In genomic region chr7:74656911-74657691, GRCh38 we compare ENCODE assay signal across 8 cellular contexts. TPM values are rescaled to one million over a fixed set of nuclear protein-coding genes. Genes with fewer than 3 reads are reported as not detected.
DNase-seq lines count a peak whose midpoint lies in the region; ATAC-seq and TF ChIP-seq lines count a peak whose summit lies in the region.

No MANE protein-coding gene starts in this region.

- CTCF ChIA-PET in activated CD4-positive, alpha-beta T cell treated with anti-CD3 and anti-CD28 coated beads, Interleukin-2, amount 10 ng/mL, durations not matched to agents 7 days and 5 days (lab: Charles Lee): interaction anchor here (0.7 kb wide), 3 partner anchors 11 to 1611 kb away, joined by 3 read pairs; no protein-coding TSS in a partner anchor

- H3K36me3 Mint-ChIP-seq in activated CD4-positive, alpha-beta T cell treated with anti-CD3 and anti-CD28 coated beads, Interleukin-2, amount 10 ng/mL, durations not matched to agents 7 days and 5 days (ENCODE audit: low read depth): peaks cover 14% of the 10 kb centered on the region

- peak; percentile 95 to 99 for DNase-seq in NCI-H526 (lab: John Stamatoyannopoulos, UW)
- DNase-seq in activated CD4-positive, alpha-beta T cell treated with anti-CD3 and anti-CD28 coated beads, Interleukin-2, amount 10 ng/mL, durations not matched to agents 7 days and 5 days: peak; percentile 99
- DNase-seq in cortex of kidney (lab: John Stamatoyannopoulos, UW): peak; percentile 46
- DNase-seq in left lung: peak; percentile 99 to 100
- DNase-seq in stimulated activated CD4-positive, alpha-beta T cell treated with anti-CD3 and anti-CD28 coated beads, Interleukin-2, amount 100 ng/mL, for 24 hours: peak; percentile 98 to 99

- peak overlapping the region; percentile 78 for H3K4me3 Mint-ChIP-seq in activated CD4-positive, alpha-beta T cell treated with anti-CD3 and anti-CD28 coated beads, Interleukin-2, amount 10 ng/mL, durations not matched to agents 7 days and 5 days

- H3K4me3 ChIP-seq in left lung: peak overlapping the region; percentile 99 to 100

- H3K27ac ChIP-seq in C4-2B: peak overlapping the region; percentile 100
- H3K27ac ChIP-seq in left lung: peak overlapping the region; percentile 98 to 100

- ATAC-seq in GM19328 (IDR thresholded peaks at IDR 0.05; ENCODE audit: unreplicated experiment) (peak; percentile 66), HG03469 (IDR thresholded peaks at IDR 0.05; ENCODE audit: unreplicated experiment) (peak; percentile 45), left lung (peak; percentile 89)

- peak overlapping the region; percentile 86 for H3K27ac Mint-ChIP-seq in activated CD4-positive, alpha-beta T cell treated with anti-CD3 and anti-CD28 coated beads, Interleukin-2, amount 10 ng/mL, durations not matched to agents 7 days and 5 days

- H3K9me3 ChIP-seq in left lung: no peaks in the 10 kb centered on the region

- H3K9me3 Mint-ChIP-seq in activated CD4-positive, alpha-beta T cell treated with anti-CD3 and anti-CD28 coated beads, Interleukin-2, amount 10 ng/mL, durations not matched to agents 7 days and 5 days: no peaks in the 10 kb centered on the region

- peaks cover 34 to 51% of the 10 kb centered on the region in 2 donors for H3K4me1 ChIP-seq in left lung

- no peaks in the 10 kb centered on the region for H3K27me3 ChIP-seq in left lung

- H3K27me3 Mint-ChIP-seq in activated CD4-positive, alpha-beta T cell treated with anti-CD3 and anti-CD28 coated beads, Interleukin-2, amount 10 ng/mL, durations not matched to agents 7 days and 5 days: no peaks in the 10 kb centered on the region

- TF ChIP-seq CTCF in C4-2B (conservative IDR thresholded peaks at IDR 0.05): no peak
- no peak for TF ChIP-seq CTCF in left lung (IDR thresholded peaks at IDR 0.05)

- peaks cover 54% of the 10 kb centered on the region for H3K4me1 Mint-ChIP-seq in activated CD4-positive, alpha-beta T cell treated with anti-CD3 and anti-CD28 coated beads, Interleukin-2, amount 10 ng/mL, durations not matched to agents 7 days and 5 days

- H3K36me3 ChIP-seq in left lung: no peaks in the 10 kb centered on the region

- POLR2A ChIA-PET in activated CD4-positive, alpha-beta T cell treated with anti-CD3 and anti-CD28 coated beads, Interleukin-2, amount 10 ng/mL, durations not matched to agents 7 days and 5 days (lab: Charles Lee): interaction anchor here (0.6 kb wide), 2 partner anchors 39 to 66 kb away, joined by 3 to 4 read pairs; no protein-coding TSS in a partner anchor

- intact Hi-C loops in left lung (cut with DNase I): no loop called here

RNA-seq across cellular contexts. Expression of gene GTF2I, which starts 0.4 kb away (rescaled TPM):
- 100 to 1,000 TPM; 162 to 163 TPM for total RNA-seq in activated CD4-positive, alpha-beta T cell treated with anti-CD3 and anti-CD28 coated beads, Interleukin-2, amount 10 ng/mL, durations not matched to agents 7 days and 5 days
- total RNA-seq in left lung: 100 to 1,000 TPM; 220 to 244 TPM

Comparison
In these comparisons a context has a peak if more than half of its experiments do, and no peak if none do; other contexts are left out.
1. Peak in every context shown above with its lines: DNase-seq, ATAC-seq, H3K4me3 ChIP-seq and H3K27ac ChIP-seq.
2. DNase-seq: peak in every context shown above with its lines; median percentile 100 in left lung; 99 in activated CD4-positive, alpha-beta T cell treated with anti-CD3 and anti-CD28 coated beads, Interleukin-2, amount 10 ng/mL, durations not matched to agents 7 days and 5 days; 98 in stimulated activated CD4-positive, alpha-beta T cell treated with anti-CD3 and anti-CD28 coated beads, Interleukin-2, amount 100 ng/mL, for 24 hours; 97 in NCI-H526; 46 in cortex of kidney.